ENCODE assay signal across 19 cellular contexts in the genomic region with DNA sequence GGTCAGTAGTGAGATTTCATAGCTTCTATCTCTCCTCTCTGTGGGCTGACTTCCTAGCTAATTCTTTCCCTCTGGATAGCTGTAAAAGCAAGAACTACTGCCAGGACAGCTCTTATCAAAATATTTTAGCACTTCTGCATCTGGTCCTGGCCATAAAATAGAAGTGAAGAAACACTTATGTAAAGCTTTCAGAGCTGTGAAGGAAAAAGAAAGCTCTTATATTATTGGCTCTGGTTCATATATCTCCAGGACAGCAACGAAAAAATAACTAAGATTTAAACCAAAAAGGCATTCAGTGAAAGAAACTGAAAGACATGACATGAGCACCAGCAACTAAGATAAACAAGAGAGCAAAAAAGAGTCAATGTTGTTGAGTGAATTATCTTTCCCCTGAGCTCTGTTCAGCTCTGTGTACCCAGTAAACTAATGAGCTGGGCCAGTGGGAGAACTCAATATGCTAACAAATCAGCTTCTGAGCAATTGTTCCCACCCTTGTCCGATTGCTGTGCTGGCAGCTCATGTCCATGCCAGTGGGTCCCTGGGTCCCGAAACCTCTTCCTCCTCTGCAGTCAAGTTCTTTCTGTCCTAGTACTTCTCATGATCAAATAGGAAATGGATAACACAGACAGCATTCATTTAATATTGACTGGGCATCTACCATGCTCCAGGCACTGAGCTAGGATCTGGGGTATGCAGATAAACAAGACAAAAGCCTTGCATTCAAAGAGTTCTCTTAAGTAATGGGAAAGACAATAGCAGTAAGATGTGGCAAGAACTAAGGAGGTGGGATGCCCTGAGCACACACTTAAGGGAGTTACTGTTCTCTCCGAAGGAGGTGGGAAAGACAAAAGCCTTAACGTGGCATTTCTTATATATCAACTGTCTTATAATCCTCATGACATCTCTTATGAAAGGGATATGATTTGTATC. TPM values are rescaled to one million over a fixed set of nuclear protein-coding genes. Genes with fewer than 3 reads are reported as not detected.
DNase-seq lines count a peak whose midpoint lies in the region; ATAC-seq and TF ChIP-seq lines count a peak whose summit lies in the region.
"Had no signal": no experiment of that assay in that cellular context is flagged by ENCODE, and none has a peak within 500 bp of the region (broad histone marks: within the 10 kb centered on the region; RNA-seq: fewer than 3 reads in every experiment).

No MANE protein-coding gene starts in this region.

- intact Hi-C loops in heart right ventricle (cut with DNase I), result no loop called here

- no peak for TF ChIP-seq POLR2A in upper lobe of left lung (IDR thresholded peaks at IDR 0.05)

- TF ChIP-seq CTCF in GM23338 (conservative IDR thresholded peaks at IDR 0.05; ENCODE audit: low read depth in 2 of 2) (no peak), brain (conservative IDR thresholded peaks at IDR 0.05) (no peak), heart right ventricle (IDR thresholded peaks at IDR 0.05) (no peak), upper lobe of left lung (IDR thresholded peaks at IDR 0.05) (no peak)

- H3K4me1 Mint-ChIP-seq in GM23338, result peaks cover 9% of the 10 kb centered on the region
- peaks cover 18% of the 10 kb centered on the region for H3K4me1 Mint-ChIP-seq in brain
- H3K4me1 Mint-ChIP-seq: CD14-positive monocyte had no signal

- H3K9me3 Mint-ChIP-seq in GM23338 (no peaks in the 10 kb centered on the region), brain (peaks cover 0 to 7% (median 0%) of the 10 kb centered on the region in 5 experiments)
- H3K9me3 Mint-ChIP-seq: HFFc6 had no signal

- no peak overlapping the region for H2AFZ ChIP-seq in GM23338

- DNase-seq in GM23338 (ENCODE audit: low spot score) (no peak), heart right ventricle (no peak), middle frontal gyrus (ENCODE audit: extremely low spot score, low spot score) (peak; percentile 37), DMS114 treated with DMSO at 0.1 percent for 48 hours (lab: John Stamatoyannopoulos, UW; ENCODE audit: unreplicated experiment) (no peak), upper lobe of left lung (no peak), SK-N-DZ (ENCODE audit: low spot score) (no peak), mesenteric fat pad (ENCODE audit: low spot score) (no peak)
- DNase-seq: Caco-2, DND-41, GF-D8, HFFc6, KBM-7, NCI-H146, NCI-H345, NCI-H69 had no signal

- WGBS in heart right ventricle, 2 donors, result 29 to 31% methylated on average over 5 of the region's 5 CpGs
- WGBS in upper lobe of left lung, 2 donors, result 63 to 65% methylated on average over 5 of the region's 5 CpGs

- H3K9me2 ChIP-seq in GM23338 (ENCODE audit: insufficient read depth), result no peaks in the 10 kb centered on the region

- H3K27me3 Mint-ChIP-seq in GM23338 (ENCODE audit: insufficient read depth, low read depth, poor library complexity) (no peaks in the 10 kb centered on the region), brain (no peaks in the 10 kb centered on the region)

- H3K4me1 ChIP-seq in GM23338 (ENCODE audit: insufficient read depth), result no peaks in the 10 kb centered on the region
- peaks cover 0 to 23% (median 8%) of the 10 kb centered on the region in 9 donors for H3K4me1 ChIP-seq in heart right ventricle
- H3K4me1 ChIP-seq in upper lobe of left lung, result no peaks in the 10 kb centered on the region
- H3K4me1 ChIP-seq: A549 had no signal

- no peaks in the 10 kb centered on the region for H3K79me2 ChIP-seq in GM23338 (replicated peaks; ENCODE audit: insufficient read depth)

- no peak overlapping the region; the same call in 1 of the 2 replicates for H3K27ac Mint-ChIP-seq in GM23338
- H3K27ac Mint-ChIP-seq in brain, result peak overlapping the region in 3 of 5 experiments; percentile 14 to 90 (median 26)
- H3K27ac Mint-ChIP-seq: CD14-positive monocyte, HFFc6 had no signal

- H3K36me3 ChIP-seq in GM23338 (ENCODE audit: insufficient read depth), result no peaks in the 10 kb centered on the region
- no peaks in the 10 kb centered on the region for H3K36me3 ChIP-seq in heart right ventricle
- no peaks in the 10 kb centered on the region for H3K36me3 ChIP-seq in upper lobe of left lung

- H3K36me3 Mint-ChIP-seq in GM23338 (ENCODE audit: low read depth), result no peaks in the 10 kb centered on the region
- no peaks in the 10 kb centered on the region for H3K36me3 Mint-ChIP-seq in brain
- H3K36me3 Mint-ChIP-seq: CD14-positive monocyte had no signal

- no peak overlapping the region for H3K4me2 ChIP-seq in GM23338
- H3K4me2 ChIP-seq: A549 had no signal

- ATAC-seq in GM23338 (peak; percentile 82), heart right ventricle (peak; percentile 45 to 91 (median 67)), upper lobe of left lung (ENCODE audit: low FRiP score in 2 of 2) (no peak)
- ATAC-seq: A549 had no signal

- H3K9me3 ChIP-seq in heart right ventricle (no peaks in the 10 kb centered on the region), upper lobe of left lung (no peaks in the 10 kb centered on the region)
- H3K9me3 ChIP-seq: A549 had no signal

- no peaks in the 10 kb centered on the region for H4K20me1 ChIP-seq in GM23338 (replicated peaks; ENCODE audit: insufficient read depth)

- H3K27ac ChIP-seq in GM23338 (ENCODE audit: low read depth) (no peak overlapping the region), heart right ventricle (peak overlapping the region in 7 of 10 donors; percentile 1 to 69 (median 32)), upper lobe of left lung (no peak overlapping the region)
- H3K27ac ChIP-seq: A549, HL-60 had no signal

- no peak overlapping the region for H3K4me3 Mint-ChIP-seq in GM23338
- H3K4me3 Mint-ChIP-seq in brain, result peak overlapping the region in 2 of 5 experiments; percentile 3 to 11
- H3K4me3 Mint-ChIP-seq: CD14-positive monocyte, HFFc6 had no signal

- no peaks in the 10 kb centered on the region for H3F3A ChIP-seq in GM23338 (replicated peaks; ENCODE audit: low read depth)

- no peak for TF ChIP-seq EP300 in upper lobe of left lung (IDR thresholded peaks at IDR 0.05)

- H3K27me3 ChIP-seq in GM23338 (ENCODE audit: insufficient read depth) (no peaks in the 10 kb centered on the region), heart right ventricle (peaks cover 0 to 6% (median 0%) of the 10 kb centered on the region in 7 donors), upper lobe of left lung (no peaks in the 10 kb centered on the region)

- H3K4me3 ChIP-seq in GM23338 (no peak overlapping the region), heart right ventricle (peak overlapping the region in 2 of 10 donors; percentile 4 to 19), upper lobe of left lung (no peak overlapping the region)
- H3K4me3 ChIP-seq: A549 had no signal

TF ChIP-seq in GM23338, 12 proteins besides CTCF, POLR2A, EP300 and RAD21:
- TF ChIP-seq POLR2AphosphoS5 (IDR thresholded peaks at IDR 0.05; ENCODE audit: low read depth), result no peak
- TF ChIP-seq, protein P1, sequence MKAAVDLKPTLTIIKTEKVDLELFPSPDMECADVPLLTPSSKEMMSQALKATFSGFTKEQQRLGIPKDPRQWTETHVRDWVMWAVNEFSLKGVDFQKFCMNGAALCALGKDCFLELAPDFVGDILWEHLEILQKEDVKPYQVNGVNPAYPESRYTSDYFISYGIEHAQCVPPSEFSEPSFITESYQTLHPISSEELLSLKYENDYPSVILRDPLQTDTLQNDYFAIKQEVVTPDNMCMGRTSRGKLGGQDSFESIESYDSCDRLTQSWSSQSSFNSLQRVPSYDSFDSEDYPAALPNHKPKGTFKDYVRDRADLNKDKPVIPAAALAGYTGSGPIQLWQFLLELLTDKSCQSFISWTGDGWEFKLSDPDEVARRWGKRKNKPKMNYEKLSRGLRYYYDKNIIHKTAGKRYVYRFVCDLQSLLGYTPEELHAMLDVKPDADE (IDR thresholded peaks at IDR 0.05), result no peak

RNA-seq across cellular contexts. Expression of a gene that starts 45.3 kb away (rescaled TPM):
- 16.9 and 18.6 TPM in 2 replicates for total RNA-seq in GM23338 (2014; rRNA removed; shearing (Covaris generic))
- 19.4 and 22.2 TPM in 2 replicates for polyA plus RNA-seq in GM23338 (2016; fragmentation: Nextera tagmentation; extraction: Ambion mirVana)
- polyA plus RNA-seq in brain (ENCODE audit: insufficient read depth, low read depth, low replicate concordance), result 7.6 TPM
- 10 to 100 TPM; 22.6 to 37.3 (median 26.3) TPM for total RNA-seq in heart right ventricle
- polyA plus RNA-seq in heart right ventricle, result 1 to 10 TPM; 5.1 to 6.4 TPM
- total RNA-seq in upper lobe of left lung, result 10 to 100 TPM; 25.5 to 45.2 (median 33.3) TPM
- 20.7 and 21.9 TPM in 2 replicates for polyA plus RNA-seq in SK-N-DZ (2014; cell fraction: cytosol; rRNA removed)
- polyA plus RNA-seq in SK-N-DZ (2014; cell fraction: nucleus; rRNA removed), result 17.8 and 19.2 TPM in 2 replicates
- 40.9 TPM for total RNA-seq in mesenteric fat pad

Comparison
In these comparisons a context has a peak if more than half of its experiments do, and no peak if none do; other contexts are left out.
1. ATAC-seq: peak in GM23338 (single experiment) and heart right ventricle (8 of 8); none in upper lobe of left lung (0 of 2).
2. H3K27ac ChIP-seq: peak in heart right ventricle (7 of 10); none in GM23338 (single experiment) and upper lobe of left lung (0 of 4).